Comparison of ENCODE assay signal across 8 cellular contexts in genomic region chr15:86231864-86232801, GRCh38.
A peak's percentile ranks its signal among the peaks of the same experiment; 100 is the strongest.
DNase-seq lines count a peak whose midpoint lies in the region; ATAC-seq and TF ChIP-seq lines count a peak whose summit lies in the region.

No MANE protein-coding gene starts in this region.

- H3K9me3 ChIP-seq in T-helper 17 cell (ENCODE audit: control insufficient read depth, low read length, poor library complexity, severe bottlenecking) (no peaks in the 10 kb centered on the region), mesenchymal stem cell (ENCODE audit: control insufficient read depth, low read length) (no peaks in the 10 kb centered on the region), upper lobe of right lung (no peaks in the 10 kb centered on the region)

- no peak overlapping the region for H3K4me2 ChIP-seq in mesenchymal stem cell (ENCODE audit: low read length, poor library complexity, severe bottlenecking)

- H3K27me3 ChIP-seq in mesenchymal stem cell (ENCODE audit: control insufficient read depth in 1 of 2, insufficient read depth in 1 of 2, low read length in 2 of 2) = no peaks in the 10 kb centered on the region
- no peaks in the 10 kb centered on the region for H3K27me3 ChIP-seq in upper lobe of right lung

- DNase-seq in AG10803 (ENCODE audit: low read depth) (peak; percentile 26), T-helper 17 cell (peak in 2 of 3 donors; percentile 9 to 16), chondrocyte (ENCODE audit: low spot score) (no peak), mesenchymal stem cell (peak; percentile 52), upper lobe of right lung (no peak)
- peak; percentile 4 for DNase-seq in Jurkat, Clone E6-1 (ENCODE audit: low read depth, low spot score)

- H3K4me1 Mint-ChIP-seq in T-helper 17 cell (peaks cover 16% of the 10 kb centered on the region), chondrocyte (ENCODE audit: low read depth) (peaks cover 2% of the 10 kb centered on the region)

- no peak overlapping the region for H4K91ac ChIP-seq in mesenchymal stem cell (ENCODE audit: low read length)

- peak; percentile 62 for ATAC-seq in GM19023 (IDR thresholded peaks at IDR 0.05; ENCODE audit: unreplicated experiment)
- peak; percentile 47 for ATAC-seq in T-helper 17 cell
- ATAC-seq in upper lobe of right lung = peak; percentile 58
- no peak for ATAC-seq in HG03520 (IDR thresholded peaks at IDR 0.05; ENCODE audit: unreplicated experiment)

- H3K4me3 Mint-ChIP-seq in T-helper 17 cell (no peak overlapping the region), chondrocyte (ENCODE audit: unreplicated experiment) (no peak overlapping the region)

- H3K36me3 ChIP-seq in mesenchymal stem cell (ENCODE audit: control insufficient read depth in 1 of 2, insufficient read depth in 2 of 2, low read depth in 1 of 2, low read length in 2 of 2) (no peaks in the 10 kb centered on the region), upper lobe of right lung (no peaks in the 10 kb centered on the region)

- H3K27ac Mint-ChIP-seq in T-helper 17 cell (no peak overlapping the region), chondrocyte (ENCODE audit: unreplicated experiment) (no peak overlapping the region)

- no peak overlapping the region for H2AFZ ChIP-seq in mesenchymal stem cell (ENCODE audit: low read depth, low read length)

- no peaks in the 10 kb centered on the region for H3K9me3 Mint-ChIP-seq in chondrocyte (ENCODE audit: low read depth)

- no peaks in the 10 kb centered on the region for H3K79me1 ChIP-seq in mesenchymal stem cell (replicated peaks; ENCODE audit: low read length, poor library complexity, severe bottlenecking)

- no peak overlapping the region for H2BK120ac ChIP-seq in mesenchymal stem cell (ENCODE audit: low read depth, low read length)

- H3K4ac ChIP-seq in mesenchymal stem cell (ENCODE audit: low read depth in 1 of 2, low read length in 2 of 2) = no peak overlapping the region

- H3K4me3 ChIP-seq in AG10803 (ENCODE audit: low read length) (no peak overlapping the region), mesenchymal stem cell (ENCODE audit: insufficient read depth in 1 of 2, low read depth in 1 of 2, low read length in 2 of 2) (peak overlapping the region in 1 of 2 experiments; percentile 13), upper lobe of right lung (no peak overlapping the region)
- H3K4me3 ChIP-seq in Jurkat, Clone E6-1 (ENCODE audit: low read length) = no peak overlapping the region

- 16% methylated on average over 19 of the region's 20 CpGs for WGBS in mesenchymal stem cell

- peak overlapping the region; percentile 46 for H3K9ac ChIP-seq in mesenchymal stem cell (ENCODE audit: low read length)

- no peak overlapping the region for H2BK5ac ChIP-seq in mesenchymal stem cell (ENCODE audit: low read depth, low read length, poor library complexity, severe bottlenecking)

- peak overlapping the region in 1 of 2 experiments; percentile 37 for H3K18ac ChIP-seq in mesenchymal stem cell (ENCODE audit: low read depth in 1 of 2, low read length in 2 of 2)

- peak overlapping the region; percentile 17 for H2BK15ac ChIP-seq in mesenchymal stem cell (ENCODE audit: low read depth, poor library complexity, severe bottlenecking)

- H3K14ac ChIP-seq in mesenchymal stem cell (ENCODE audit: low read length in 2 of 2) = no peak overlapping the region

- H3K27ac ChIP-seq in mesenchymal stem cell (ENCODE audit: low read length, poor library complexity, severe bottlenecking) (no peak overlapping the region), upper lobe of right lung (no peak overlapping the region)

- H3K23ac ChIP-seq in mesenchymal stem cell (ENCODE audit: low read length in 2 of 2) = peak overlapping the region in 1 of 2 experiments; percentile 77

- no peaks in the 10 kb centered on the region for H3K36me3 Mint-ChIP-seq in T-helper 17 cell (ENCODE audit: low read depth)
- H3K36me3 Mint-ChIP-seq in chondrocyte (ENCODE audit: low read depth) = no peaks in the 10 kb centered on the region

- no peak overlapping the region for H2AK5ac ChIP-seq in mesenchymal stem cell (ENCODE audit: low read length, severe bottlenecking)

- H3K27me3 Mint-ChIP-seq in T-helper 17 cell (peaks cover 84% of the 10 kb centered on the region), chondrocyte (ENCODE audit: low read depth) (peaks cover 27% of the 10 kb centered on the region)

- intact Hi-C loops in upper lobe of right lung (cut with DNase I) = no loop called here

- TF ChIP-seq CTCF in AG10803 (conservative IDR thresholded peaks at IDR 0.05; ENCODE audit: low read length) (peak; percentile 58), chondrocyte (IDR thresholded peaks at IDR 0.05) (peak; percentile 69), upper lobe of right lung (IDR thresholded peaks at IDR 0.05) (peak; percentile 58)

- no peak overlapping the region for H4K8ac ChIP-seq in mesenchymal stem cell (ENCODE audit: low read length)

- H3K4me1 ChIP-seq in mesenchymal stem cell (ENCODE audit: control insufficient read depth, insufficient read depth, low read depth, low read length) (no peaks in the 10 kb centered on the region), upper lobe of right lung (no peaks in the 10 kb centered on the region)

- H2BK12ac ChIP-seq in mesenchymal stem cell (ENCODE audit: low read length in 2 of 2) = no peak overlapping the region

Comparison
In these comparisons a context has a peak if more than half of its experiments do, and no peak if none do; other contexts are left out.
1. DNase-seq: peak in AG10803 (single experiment), Jurkat, Clone E6-1 (single experiment), T-helper 17 cell (2 of 3) and mesenchymal stem cell (single experiment); none in chondrocyte (single experiment) and upper lobe of right lung (single experiment).
2. Peak in every context shown above with its lines, with median percentiles within 50 percentile points of each other: CTCF ChIP-seq.